In the genomic region with DNA sequence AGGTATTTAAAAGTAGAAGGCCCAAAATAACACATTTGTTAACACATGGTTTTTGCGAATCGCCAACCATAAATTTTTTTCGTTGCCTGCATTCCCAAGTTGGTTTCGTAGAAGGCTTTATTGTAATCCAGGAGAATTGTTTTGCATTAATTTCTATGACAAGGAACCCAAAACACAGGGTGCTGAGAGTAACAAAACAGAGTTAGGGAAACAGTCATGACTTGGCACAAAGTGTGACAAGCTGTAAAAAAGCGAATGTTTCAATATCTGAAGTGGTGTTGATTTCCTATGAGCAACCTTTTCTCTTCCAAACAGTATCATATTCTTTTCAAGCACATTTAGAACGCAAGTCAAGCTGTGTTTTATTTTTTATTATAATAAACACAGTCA, we compare ENCODE assay signal across 17 cellular contexts.
A peak's percentile ranks its signal among the peaks of the same experiment; 100 is the strongest.
DNase-seq lines count a peak whose midpoint lies in the region; ATAC-seq and TF ChIP-seq lines count a peak whose summit lies in the region.
"Had no signal": no experiment of that assay in that cellular context is flagged by ENCODE, and none has a peak within 500 bp of the region (broad histone marks: within the 10 kb centered on the region; RNA-seq: fewer than 3 reads in every experiment).

No MANE protein-coding gene starts in this region.

- DNase-seq in A673 (ENCODE audit: low spot score): peak; percentile 18
- no peak for DNase-seq in endodermal cell
- DNase-seq in neural progenitor cell (ENCODE audit: low spot score): no peak
- DNase-seq in MV-4-11 (lab: John Stamatoyannopoulos, UW): no peak
- no peak for DNase-seq in stimulated activated naive CD4-positive, alpha-beta T cell treated with Interleukin-2 at 50 U/mL for 16 hours (lab: John Stamatoyannopoulos, UW)
- DNase-seq: ACHN; CD4-positive, CD25-positive, alpha-beta regulatory T cell; DMS53; GF-D8; HCEC 1CT; HFFc6; IMR-90; KBM-7 had no signal

- H3K36me3 Mint-ChIP-seq in endodermal cell (ENCODE audit: low read depth) (no peaks in the 10 kb centered on the region), neural progenitor cell (no peaks in the 10 kb centered on the region)
- H3K36me3 Mint-ChIP-seq: CD4-positive, CD25-positive, alpha-beta regulatory T cell had no signal

- H3F3A ChIP-seq in neural progenitor cell (ENCODE audit: low read depth): peaks cover 10% of the 10 kb centered on the region

- no peak for ATAC-seq in HG03469 (IDR thresholded peaks at IDR 0.05; ENCODE audit: unreplicated experiment)

- no peak overlapping the region for H3K4me3 Mint-ChIP-seq in endodermal cell
- H3K4me3 Mint-ChIP-seq in neural progenitor cell: no peak overlapping the region
- H3K4me3 Mint-ChIP-seq: CD4-positive, CD25-positive, alpha-beta regulatory T cell; HFFc6 had no signal

- no peaks in the 10 kb centered on the region for H3K4me1 Mint-ChIP-seq in endodermal cell
- peaks cover 11% of the 10 kb centered on the region for H3K4me1 Mint-ChIP-seq in neural progenitor cell
- H3K4me1 Mint-ChIP-seq: CD4-positive, CD25-positive, alpha-beta regulatory T cell had no signal

- peaks cover 7% of the 10 kb centered on the region for H3K4me1 ChIP-seq in A673 (ENCODE audit: insufficient read depth, low read length, poor library complexity, severe bottlenecking)
- H3K4me1 ChIP-seq in HUES6 (ENCODE audit: control insufficient read depth, insufficient read depth, low read length): peaks cover 11% of the 10 kb centered on the region; the same call in 1 of the 2 replicates
- no peaks in the 10 kb centered on the region for H3K4me1 ChIP-seq in endodermal cell (ENCODE audit: control insufficient read depth, insufficient read depth, low read length)
- peaks cover 18% of the 10 kb centered on the region for H3K4me1 ChIP-seq in neural progenitor cell

- no peaks in the 10 kb centered on the region for H3K9me3 ChIP-seq in A673 (ENCODE audit: low read depth, low read length, poor library complexity, severe bottlenecking)
- H3K9me3 ChIP-seq in HUES6 (ENCODE audit: control insufficient read depth, insufficient read depth, low read depth, low read length): no peaks in the 10 kb centered on the region
- H3K9me3 ChIP-seq in endodermal cell (ENCODE audit: control insufficient read depth, low read length): no peaks in the 10 kb centered on the region
- no peaks in the 10 kb centered on the region for H3K9me3 ChIP-seq in neural progenitor cell (ENCODE audit: low read depth)
- H3K9me3 ChIP-seq: BLaER1 treated with 17β-estradiol and CSF1 and Interleukin-3, amounts not matched to agents 10 nM and 100 nM had no signal

- intact Hi-C loops in A673 (cut with micrococcal nuclease; ENCODE audit: unreplicated experiment): no loop called here

- H3K27ac Mint-ChIP-seq in endodermal cell (no peak overlapping the region), neural progenitor cell (no peak overlapping the region)
- H3K27ac Mint-ChIP-seq: CD4-positive, CD25-positive, alpha-beta regulatory T cell; HFFc6 had no signal

- no TSS peak for BruUV-seq in A673 (replicated peaks; lab: Mats Ljungman, UMichigan)

- peak overlapping the region; percentile 87 for H2AFZ ChIP-seq in neural progenitor cell (replicated peaks)

- H3K4me3 ChIP-seq in A673 (ENCODE audit: low read depth, low read length, poor library complexity, severe bottlenecking): no peak overlapping the region
- H3K4me3 ChIP-seq in HUES6 (ENCODE audit: low read depth, low read length): peak overlapping the region; percentile 9; the same call in 1 of the 2 replicates
- no peak overlapping the region for H3K4me3 ChIP-seq in endodermal cell (ENCODE audit: low read length)
- H3K4me3 ChIP-seq in neural progenitor cell: peak overlapping the region; percentile 13
- H3K4me3 ChIP-seq: BLaER1 treated with 17β-estradiol and CSF1 and Interleukin-3, amounts not matched to agents 10 nM and 100 nM had no signal

- no peaks in the 10 kb centered on the region for H3K27me3 ChIP-seq in A673 (replicated peaks; ENCODE audit: insufficient read depth, low read depth, low read length, poor library complexity)
- H3K27me3 ChIP-seq in HUES6 (ENCODE audit: control insufficient read depth, insufficient read depth, low read length): no peaks in the 10 kb centered on the region
- no peaks in the 10 kb centered on the region for H3K27me3 ChIP-seq in endodermal cell (ENCODE audit: control insufficient read depth, insufficient read depth, low read length, poor library complexity, severe bottlenecking)
- no peaks in the 10 kb centered on the region for H3K27me3 ChIP-seq in neural progenitor cell
- H3K27me3 ChIP-seq: BLaER1 treated with 17β-estradiol and CSF1 and Interleukin-3, amounts not matched to agents 10 nM and 100 nM had no signal

- POLR2A ChIA-PET in A673 (lab: Charles Lee; ENCODE audit: low non-redundant PET): no interaction called here

- H3K4me2 ChIP-seq in neural progenitor cell: peak overlapping the region; percentile 59
- H3K4me2 ChIP-seq: BLaER1 treated with 17β-estradiol and CSF1 and Interleukin-3, amounts not matched to agents 10 nM and 100 nM had no signal

- no peak for TF ChIP-seq CTCF in A673 (conservative IDR thresholded peaks at IDR 0.05; ENCODE audit: low read depth, low read length)
- TF ChIP-seq CTCF in endodermal cell (conservative IDR thresholded peaks at IDR 0.05): no peak
- TF ChIP-seq CTCF in neural progenitor cell (IDR thresholded peaks at IDR 0.05): no peak

- H3K27me3 Mint-ChIP-seq in endodermal cell (ENCODE audit: insufficient read depth): peaks cover 2% of the 10 kb centered on the region
- H3K27me3 Mint-ChIP-seq in neural progenitor cell (ENCODE audit: insufficient read depth, low read depth): peaks cover 3% of the 10 kb centered on the region

- H3K79me2 ChIP-seq in neural progenitor cell (ENCODE audit: low read depth): no peaks in the 10 kb centered on the region

- H3K27ac ChIP-seq in A673 (ENCODE audit: low read depth, low read length, poor library complexity, severe bottlenecking) (no peak overlapping the region), HUES6 (ENCODE audit: low read depth, low read length) (peak overlapping the region; percentile 70; the same call in 1 of the 2 replicates), endodermal cell (ENCODE audit: low read depth, low read length) (peak overlapping the region; percentile 39), neural progenitor cell (no peak overlapping the region)
- H3K27ac ChIP-seq: 22Rv1; BLaER1 treated with 17β-estradiol and CSF1 and Interleukin-3, amounts not matched to agents 10 nM and 100 nM had no signal

- WGBS in endodermal cell (ENCODE audit: insufficient coverage in 1 of 2, insufficient read length in 1 of 2), 2 experiments: 41 to 56% methylated on average over 5 to 6 of the region's 6 CpGs

- no peaks in the 10 kb centered on the region for H3K9me3 Mint-ChIP-seq in endodermal cell
- H3K9me3 Mint-ChIP-seq in neural progenitor cell: peaks cover 3% of the 10 kb centered on the region
- H3K9me3 Mint-ChIP-seq: HFFc6 had no signal

- H3K36me3 ChIP-seq in A673 (ENCODE audit: insufficient read depth, low read length, poor library complexity, severe bottlenecking): no peaks in the 10 kb centered on the region
- no peaks in the 10 kb centered on the region for H3K36me3 ChIP-seq in HUES6 (ENCODE audit: control insufficient read depth, insufficient read depth, low read length)
- no peaks in the 10 kb centered on the region for H3K36me3 ChIP-seq in endodermal cell (ENCODE audit: control insufficient read depth, insufficient read depth, low read length)
- H3K36me3 ChIP-seq in neural progenitor cell: no peaks in the 10 kb centered on the region
- H3K36me3 ChIP-seq: BLaER1 treated with 17β-estradiol and CSF1 and Interleukin-3, amounts not matched to agents 10 nM and 100 nM had no signal

- H3K9ac ChIP-seq in HUES6 (ENCODE audit: low read length) (peak overlapping the region; percentile 3), endodermal cell (ENCODE audit: extremely low read depth, low read length, poor library complexity, severe bottlenecking) (no peak overlapping the region), neural progenitor cell (no peak overlapping the region)
- H3K9ac ChIP-seq: BLaER1 treated with 17β-estradiol and CSF1 and Interleukin-3, amounts not matched to agents 10 nM and 100 nM had no signal

- CTCF ChIA-PET in A673 (lab: Charles Lee): no interaction called here

- no peaks in the 10 kb centered on the region for H4K20me1 ChIP-seq in neural progenitor cell (ENCODE audit: low read depth)
- H4K20me1 ChIP-seq: BLaER1 treated with 17β-estradiol and CSF1 and Interleukin-3, amounts not matched to agents 10 nM and 100 nM had no signal

Comparison
In these comparisons a context has a peak if more than half of its experiments do, and no peak if none do; other contexts are left out.
1. H3K27ac ChIP-seq: peak in HUES6 (single experiment) and endodermal cell (single experiment); none in A673 (single experiment) and neural progenitor cell (single experiment).
2. H3K4me3 ChIP-seq: peak in HUES6 (single experiment) and neural progenitor cell (single experiment); none in A673 (single experiment) and endodermal cell (single experiment).